Comparison of ENCODE assay signal across 1 cellular context in the genomic region with DNA sequence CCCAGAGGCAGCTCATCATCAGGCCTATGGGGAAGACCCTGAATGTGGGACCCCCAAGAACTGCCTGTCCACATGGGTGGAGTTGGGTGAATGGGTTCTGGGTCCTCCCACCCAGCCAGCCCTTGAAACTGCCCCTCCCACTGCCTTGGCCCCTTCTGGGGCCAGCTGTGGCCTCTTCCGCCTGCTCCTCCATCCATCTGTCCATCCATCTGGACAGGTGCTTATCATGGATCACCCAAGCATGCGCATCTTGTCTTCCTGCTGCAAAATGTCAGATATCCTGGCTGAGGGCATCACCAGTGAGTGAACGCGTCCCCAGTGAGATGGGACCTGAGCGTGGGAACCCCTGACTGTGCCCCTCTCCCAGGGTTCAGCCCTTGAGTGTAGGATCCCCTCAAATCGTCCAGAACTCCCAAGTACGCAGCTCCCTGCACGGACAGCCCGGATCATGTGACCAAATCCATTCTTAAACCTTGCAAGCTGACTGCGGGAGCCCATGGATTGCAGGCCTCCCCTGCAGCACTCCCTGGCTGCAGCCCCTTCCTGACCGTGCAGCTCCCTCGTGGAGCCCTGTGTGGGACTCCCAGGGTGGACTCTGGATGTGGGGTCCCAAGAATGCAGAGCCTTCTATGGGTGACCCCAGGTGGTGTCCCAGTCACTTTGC.
TF ChIP-seq lines count a peak whose summit lies in the region.

No MANE protein-coding gene starts in this region.

TF ChIP-seq in HEK293, 187 proteins besides CTCF, POLR2A, EP300 and RAD21:
- TF ChIP-seq ZNF530 (tag by site-specific recombination; IDR thresholded peaks at IDR 0.05; ENCODE audit: low read depth) (no peak), ZNF366 (tag by site-specific recombination; conservative IDR thresholded peaks at IDR 0.05) (peak; percentile 28; the same call in 1 of the 2 replicates)
